8 cellular contexts compared by ENCODE assay signal in genomic region chr1:156601892-156602291, GRCh38. TPM values are rescaled to one million over a fixed set of nuclear protein-coding genes. Genes with fewer than 3 reads are reported as not detected.
A peak's percentile ranks its signal among the peaks of the same experiment; 100 is the strongest.
DNase-seq lines count a peak whose midpoint lies in the region; ATAC-seq and TF ChIP-seq lines count a peak whose summit lies in the region.

No MANE protein-coding gene starts in this region.

- no peaks in the 10 kb centered on the region for H3K9me3 Mint-ChIP-seq in activated naive CD8-positive, alpha-beta T cell treated with anti-CD3 and anti-CD28 coated beads for 36 hours

- no TSS peak for BruUV-seq in A673 (replicated peaks; lab: Mats Ljungman, UMichigan)

- H3K4me3 ChIP-seq in A673 (ENCODE audit: low read depth, low read length, poor library complexity, severe bottlenecking) (peak overlapping the region; percentile 64), HAP-1 (peak overlapping the region; percentile 71), liver (ENCODE audit: low read depth in 1 of 3, low read length in 3 of 3) (peak overlapping the region in 2 of 3 donors; percentile 65 to 79), upper lobe of right lung (peak overlapping the region; percentile 73)

- ATAC-seq in upper lobe of right lung = no peak

- no peak for TF ChIP-seq RAD21 in liver (IDR thresholded peaks at IDR 0.05)

- TF ChIP-seq CTCF in A673 (conservative IDR thresholded peaks at IDR 0.05; ENCODE audit: low read depth, low read length) (no peak), liver (IDR thresholded peaks at IDR 0.05; ENCODE audit: low read depth, low read length, missing input control) (no peak), upper lobe of right lung (IDR thresholded peaks at IDR 0.05) (no peak)

- H3K36me3 ChIP-seq in A673 (ENCODE audit: insufficient read depth, low read length, poor library complexity, severe bottlenecking) = peaks cover 22% of the 10 kb centered on the region
- H3K36me3 ChIP-seq in HAP-1 (replicated peaks) = peaks cover 26% of the 10 kb centered on the region
- H3K36me3 ChIP-seq in liver (ENCODE audit: control insufficient read depth in 4 of 4, insufficient read depth in 3 of 4, low read depth in 1 of 4, low read length in 3 of 4) = peaks cover 2 to 14% (median 5%) of the 10 kb centered on the region in 4 donors
- peaks cover 19% of the 10 kb centered on the region for H3K36me3 ChIP-seq in upper lobe of right lung

- no peaks in the 10 kb centered on the region for H3K27me3 ChIP-seq in A673 (replicated peaks; ENCODE audit: insufficient read depth, low read depth, low read length, poor library complexity)
- no peaks in the 10 kb centered on the region for H3K27me3 ChIP-seq in HAP-1 (ENCODE audit: low read depth)
- H3K27me3 ChIP-seq in liver (ENCODE audit: control insufficient read depth in 4 of 4, insufficient read depth in 4 of 4, low read length in 3 of 4) = no peaks in the 10 kb centered on the region
- no peaks in the 10 kb centered on the region for H3K27me3 ChIP-seq in upper lobe of right lung

- peak overlapping the region; percentile 97 for H3K27ac Mint-ChIP-seq in activated naive CD8-positive, alpha-beta T cell treated with anti-CD3 and anti-CD28 coated beads for 36 hours

- WGBS in liver = 78% methylated on average over 12 of the region's 12 CpGs

- DNase-seq in A673 (ENCODE audit: low spot score) (no peak), HAP-1 (ENCODE audit: low spot score in 2 of 2) (no peak), upper lobe of right lung (peak; percentile 35), NCI-H187 (lab: John Stamatoyannopoulos, UW) (no peak), NCI-H2196 treated with DMSO at 0.1 percent for 48 hours (lab: John Stamatoyannopoulos, UW; ENCODE audit: unreplicated experiment) (no peak), anterior cingulate cortex (lab: John Stamatoyannopoulos, UW) (no peak)
- no peak for DNase-seq in activated naive CD8-positive, alpha-beta T cell treated with anti-CD3 and anti-CD28 coated beads for 36 hours

- in situ Hi-C loops in HAP-1 (cut with MboI; ENCODE audit: low sequenced_read_pairs) = no loop called here

- H3K9me3 ChIP-seq in A673 (ENCODE audit: low read depth, low read length, poor library complexity, severe bottlenecking) (no peaks in the 10 kb centered on the region), HAP-1 (no peaks in the 10 kb centered on the region), liver (ENCODE audit: control insufficient read depth in 4 of 4, low read length in 3 of 4) (no peaks in the 10 kb centered on the region), upper lobe of right lung (no peaks in the 10 kb centered on the region)

- POLR2A ChIA-PET in A673 (lab: Charles Lee; ENCODE audit: low non-redundant PET) = no interaction called here

- H3K4me1 Mint-ChIP-seq in activated naive CD8-positive, alpha-beta T cell treated with anti-CD3 and anti-CD28 coated beads for 36 hours = peaks cover 35% of the 10 kb centered on the region

- H3K27me3 Mint-ChIP-seq in activated naive CD8-positive, alpha-beta T cell treated with anti-CD3 and anti-CD28 coated beads for 36 hours = no peaks in the 10 kb centered on the region

- peak overlapping the region; percentile 100 for H3K4me3 Mint-ChIP-seq in activated naive CD8-positive, alpha-beta T cell treated with anti-CD3 and anti-CD28 coated beads for 36 hours

- peaks cover 9% of the 10 kb centered on the region for H3K4me1 ChIP-seq in A673 (ENCODE audit: insufficient read depth, low read length, poor library complexity, severe bottlenecking)
- H3K4me1 ChIP-seq in HAP-1 = peaks cover 14% of the 10 kb centered on the region
- H3K4me1 ChIP-seq in liver (ENCODE audit: control insufficient read depth in 4 of 4, insufficient read depth in 4 of 4, low read length in 3 of 4) = peaks cover 5 to 16% (median 11%) of the 10 kb centered on the region in 4 donors
- peaks cover 22% of the 10 kb centered on the region for H3K4me1 ChIP-seq in upper lobe of right lung

- peak overlapping the region in 1 of 2 donors; percentile 77 for H3K9ac ChIP-seq in liver (ENCODE audit: low read depth in 1 of 2, low read length in 2 of 2)

- peak overlapping the region; percentile 80 for H3K27ac ChIP-seq in A673 (ENCODE audit: low read depth, low read length, poor library complexity, severe bottlenecking)
- peak overlapping the region in 1 of 2 donors; percentile 54 for H3K27ac ChIP-seq in liver (ENCODE audit: low read depth in 1 of 2, low read length in 2 of 2)
- peak overlapping the region; percentile 78 for H3K27ac ChIP-seq in upper lobe of right lung

- peaks cover 34% of the 10 kb centered on the region for H3K36me3 Mint-ChIP-seq in activated naive CD8-positive, alpha-beta T cell treated with anti-CD3 and anti-CD28 coated beads for 36 hours

- intact Hi-C loops in A673 (cut with micrococcal nuclease; ENCODE audit: unreplicated experiment) (no loop called here), upper lobe of right lung (cut with DNase I) (no loop called here)

- CTCF ChIA-PET in A673 (lab: Charles Lee) = interaction anchor here (0.7 to 2.0 kb wide), 2 partner anchors 10 to 259 kb away, joined by 3 to 9 read pairs; partner anchors contain the start of gene NAXE

TF ChIP-seq in liver, 16 proteins besides CTCF, POLR2A, EP300 and RAD21 (continues in another document):
- no peak for TF ChIP-seq ZBTB33 (IDR thresholded peaks at IDR 0.05)
- no peak for TF ChIP-seq JUND (IDR thresholded peaks at IDR 0.05)
- TF ChIP-seq TAF1 (conservative IDR thresholded peaks at IDR 0.05) = no peak
- TF ChIP-seq ATF3 (IDR thresholded peaks at IDR 0.05) = no peak
- no peak for TF ChIP-seq SP1 (IDR thresholded peaks at IDR 0.05)
- TF ChIP-seq HNF4A (conservative IDR thresholded peaks at IDR 0.05) = no peak
- TF ChIP-seq YY1 (IDR thresholded peaks at IDR 0.05) = no peak
- TF ChIP-seq HNF4G (IDR thresholded peaks at IDR 0.05) = no peak
- no peak for TF ChIP-seq NR2F2 (IDR thresholded peaks at IDR 0.05)
- TF ChIP-seq RXRA (IDR thresholded peaks at IDR 0.05) = no peak
- no peak for TF ChIP-seq FOXA1 (IDR thresholded peaks at IDR 0.05)
- no peak for TF ChIP-seq MAX (IDR thresholded peaks at IDR 0.05)
- no peak for TF ChIP-seq GABPA (IDR thresholded peaks at IDR 0.05 in 1 of 2, conservative IDR thresholded peaks at IDR 0.05 in 1 of 2)
- no peak for TF ChIP-seq FOXA2 (IDR thresholded peaks at IDR 0.05)
- no peak for TF ChIP-seq EGR1 (IDR thresholded peaks at IDR 0.05; ENCODE audit: low read depth in 2 of 2)

RNA-seq across cellular contexts. Expression of gene GPATCH4, which starts 0.6 kb away (rescaled TPM):
- total RNA-seq in A673 (2021) (66.8 and 84.2 TPM in 2 replicates), liver (10 to 100 TPM in 1 of 2 donors, 1 to 10 TPM in 1; 7.6 to 18.7 TPM), upper lobe of right lung (22.4 TPM)
- 100 to 1,000 TPM; 103 TPM for total RNA-seq in activated naive CD8-positive, alpha-beta T cell treated with anti-CD3 and anti-CD28 coated beads for 36 hours
- polyA plus RNA-seq in liver = 10 to 100 TPM; 13.8 to 23.6 TPM

RNA-seq across cellular contexts. Expression of gene NAXE, which starts 10.3 kb away (rescaled TPM):
- total RNA-seq in A673 (2021) (125 and 138 TPM in 2 replicates), liver (10 to 100 TPM; 20.6 to 35.0 TPM), upper lobe of right lung (69.2 TPM)
- total RNA-seq in activated naive CD8-positive, alpha-beta T cell treated with anti-CD3 and anti-CD28 coated beads for 36 hours = 10 to 100 TPM; 65.9 to 68.2 TPM
- 10 to 100 TPM; 58.9 to 73.8 TPM for polyA plus RNA-seq in liver

RNA-seq across cellular contexts. Expression of gene HAPLN2, which starts 17.3 kb away (rescaled TPM):
- not detected in 2 replicates for total RNA-seq in A673 (2021)
- total RNA-seq in activated naive CD8-positive, alpha-beta T cell treated with anti-CD3 and anti-CD28 coated beads for 36 hours = not detected
- total RNA-seq in liver = under 1 TPM in 1 of 2 donors, not detected in 1; 0.08 TPM
- polyA plus RNA-seq in liver = under 1 TPM in 1 of 2 donors, not detected in 1; 0.03 TPM
- total RNA-seq in upper lobe of right lung = 0.78 TPM

RNA-seq across cellular contexts. Expression of gene TTC24, which starts 22.4 kb away (rescaled TPM):
- total RNA-seq in A673 (2021) (not detected in 2 replicates), liver (under 1 TPM; 0.08 to 0.14 TPM), upper lobe of right lung (not detected)
- total RNA-seq in activated naive CD8-positive, alpha-beta T cell treated with anti-CD3 and anti-CD28 coated beads for 36 hours = 10 to 100 TPM; 18.7 to 19.6 TPM
- under 1 TPM in 1 of 2 donors, not detected in 1; 0.10 TPM for polyA plus RNA-seq in liver

RNA-seq across cellular contexts. Expression of gene IQGAP3, which starts 29.5 kb away (rescaled TPM):
- 35.3 and 37.5 TPM in 2 replicates for total RNA-seq in A673 (2021)
- total RNA-seq in activated naive CD8-positive, alpha-beta T cell treated with anti-CD3 and anti-CD28 coated beads for 36 hours = 10 to 100 TPM; 13.5 to 14.9 TPM
- 1 to 10 TPM in 1 of 2 donors, under 1 TPM in 1; under 0.01 to 8.5 TPM for total RNA-seq in liver
- polyA plus RNA-seq in liver = under 1 TPM; 0.11 to 0.75 TPM
- total RNA-seq in upper lobe of right lung = 1.3 TPM
